Comparison of ENCODE assay signal across 14 cellular contexts in genomic region chr6:42276008-42276890, GRCh38. TPM values are rescaled to one million over a fixed set of nuclear protein-coding genes. Genes with fewer than 3 reads are reported as not detected.
DNase-seq lines count a peak whose midpoint lies in the region; ATAC-seq, FAIRE-seq and TF ChIP-seq lines count a peak whose summit lies in the region.
"Had no signal": no experiment of that assay in that cellular context is flagged by ENCODE, and none has a peak within 500 bp of the region (broad histone marks: within the 10 kb centered on the region; RNA-seq: fewer than 3 reads in every experiment).

No MANE protein-coding gene starts in this region.

- H3K4me3 ChIP-seq in astrocyte of the spinal cord (ENCODE audit: low read depth, low read length) = no peak overlapping the region
- H3K4me3 ChIP-seq in left ventricle myocardium inferior = no peak overlapping the region
- no peak overlapping the region for H3K4me3 ChIP-seq in gastrocnemius medialis

- intact Hi-C loops in left ventricle myocardium inferior (cut with micrococcal nuclease) = no loop called here
- intact Hi-C loops in gastrocnemius medialis (cut with DNase I; ENCODE audit: low total_unique reads) = no loop called here

- peak; percentile 55 to 72 for ATAC-seq in gastrocnemius medialis
- no peak for ATAC-seq in GM21529 (IDR thresholded peaks at IDR 0.05; ENCODE audit: unreplicated experiment)
- ATAC-seq: activated T-helper 17 cell treated with anti-CD3 and anti-CD28 coated beads, Interleukin-2, amount 50 U/mL, for 72 hours had no signal

- FAIRE-seq in urothelium cell line (lab: Jason Lieb, UNC) = no peak
- FAIRE-seq: islet of Langerhans had no signal

- no peaks in the 10 kb centered on the region for H3K9me3 ChIP-seq in left ventricle myocardium inferior (replicated peaks)
- no peaks in the 10 kb centered on the region for H3K9me3 ChIP-seq in gastrocnemius medialis

- H3K27me3 ChIP-seq in left ventricle myocardium inferior (ENCODE audit: low read depth) (no peaks in the 10 kb centered on the region), gastrocnemius medialis (no peaks in the 10 kb centered on the region)

- in situ Hi-C loops in astrocyte of the spinal cord (cut with HindIII; ENCODE audit: low sequenced_read_pairs) (no loop called here), gastrocnemius medialis (cut with MboI; ENCODE audit: low sequenced_read_pairs in 4 of 4) (no loop called here)

- DNase-seq in ELF-1 (ENCODE audit: low read depth, low spot score) (peak; percentile 58), astrocyte of the spinal cord (ENCODE audit: low read depth, low spot score) (peak; percentile 68), left ventricle myocardium inferior (peak; percentile 74), gastrocnemius medialis (peak in 1 of 2 donors; percentile 34), urothelium cell line (ENCODE audit: low spot score) (no peak), hypothalamus (lab: John Stamatoyannopoulos, UW) (no peak), amygdala (lab: John Stamatoyannopoulos, UW) (no peak)
- DNase-seq: Calu3; effector memory CD4-positive, alpha-beta T cell; NCI-H1417 treated with DMSO at 0.1 percent for 48 hours; occipital lobe had no signal

- TF ChIP-seq POLR2A in gastrocnemius medialis (IDR thresholded peaks at IDR 0.05) = no peak

- TF ChIP-seq CTCF in astrocyte of the spinal cord (IDR thresholded peaks at IDR 0.05; ENCODE audit: low read depth, low read length) (no peak), left ventricle myocardium inferior (IDR thresholded peaks at IDR 0.05; ENCODE audit: borderline replicate concordance) (no peak), gastrocnemius medialis (IDR thresholded peaks at IDR 0.05 in 4 of 5, conservative IDR thresholded peaks at IDR 0.05 in 1 of 5) (no peak)

- H3K4me1 ChIP-seq in left ventricle myocardium inferior = peaks cover 58% of the 10 kb centered on the region
- H3K4me1 ChIP-seq in gastrocnemius medialis = peaks cover 15 to 17% of the 10 kb centered on the region in 2 donors

- peak overlapping the region; percentile 84 for H3K27ac ChIP-seq in left ventricle myocardium inferior (replicated peaks)
- H3K27ac ChIP-seq in gastrocnemius medialis = peak overlapping the region; percentile 33 to 49 (median 46)

- H3K36me3 ChIP-seq in left ventricle myocardium inferior (no peaks in the 10 kb centered on the region), gastrocnemius medialis (no peaks in the 10 kb centered on the region)

RNA-seq across cellular contexts. Expression of gene MRPS10, which starts 58.6 kb away (rescaled TPM):
- 64.3 TPM for total RNA-seq in left ventricle myocardium inferior
- total RNA-seq in gastrocnemius medialis = 10 to 100 TPM; 52.2 to 63.7 (median 56.0) TPM

Comparison
In these comparisons a context has a peak if more than half of its experiments do, and no peak if none do; other contexts are left out.
1. DNase-seq: peak in ELF-1 (single experiment), astrocyte of the spinal cord (single experiment) and left ventricle myocardium inferior (single experiment); none in urothelium cell line (single experiment), hypothalamus (0 of 51) and amygdala (0 of 56).